In genomic region chr3:146250449-146251382, GRCh38 we compare ENCODE assay signal across 1 cellular context.
A peak's percentile ranks its signal among the peaks of the same experiment; 100 is the strongest.
TF ChIP-seq lines count a peak whose summit lies in the region.

Gene PLSCR4 (minus strand): TSS chr3:146251105. CDS start chr3:146222071, 29,034 bp downstream.

TF ChIP-seq in WTC11, 78 proteins besides CTCF, POLR2A, EP300 and RAD21 (continued from another document):
- no peak for TF ChIP-seq ATF2 (CRISPR knock-in tag; IDR thresholded peaks at IDR 0.05; ENCODE audit: borderline replicate concordance, low read depth)
- TF ChIP-seq USF2 (CRISPR knock-in tag; IDR thresholded peaks at IDR 0.05), result 0 out of 2 replicates have a peak, but pooled peaks have one; percentile 9
- no peak for TF ChIP-seq ZBTB43 (CRISPR knock-in tag; IDR thresholded peaks at IDR 0.05)
- no peak for TF ChIP-seq JAZF1 (CRISPR knock-in tag; IDR thresholded peaks at IDR 0.05)
- TF ChIP-seq TP53 (CRISPR knock-in tag; IDR thresholded peaks at IDR 0.05), result 0 out of 2 replicates have a peak, but pooled peaks have one; percentile 59
- TF ChIP-seq STAT6 (CRISPR knock-in tag; conservative IDR thresholded peaks at IDR 0.05; ENCODE audit: low read depth), result no peak
- TF ChIP-seq TEAD4 (CRISPR knock-in tag; IDR thresholded peaks at IDR 0.05), result no peak
- no peak for TF ChIP-seq SOX15 (CRISPR knock-in tag; IDR thresholded peaks at IDR 0.05)
- TF ChIP-seq SMAD4 (CRISPR knock-in tag; IDR thresholded peaks at IDR 0.05), result no peak
- no peak for TF ChIP-seq E2F1 (CRISPR knock-in tag; IDR thresholded peaks at IDR 0.05)
- 0 out of 2 replicates have a peak, but pooled peaks have one; percentile 14 for TF ChIP-seq HMGXB4 (CRISPR knock-in tag; IDR thresholded peaks at IDR 0.05)
- no peak for TF ChIP-seq ETV6 (CRISPR knock-in tag; IDR thresholded peaks at IDR 0.05)
- no peak for TF ChIP-seq GTF2I (CRISPR knock-in tag; conservative IDR thresholded peaks at IDR 0.05)
- TF ChIP-seq SMAD3 (CRISPR knock-in tag; IDR thresholded peaks at IDR 0.05; ENCODE audit: borderline replicate concordance), result no peak
- no peak for TF ChIP-seq ERG (CRISPR knock-in tag; IDR thresholded peaks at IDR 0.05)
- peak; percentile 78; the same call in 1 of the 2 replicates for TF ChIP-seq FOXP1 (CRISPR knock-in tag; IDR thresholded peaks at IDR 0.05; ENCODE audit: borderline replicate concordance)
- peak; percentile 84; the same call in 1 of the 2 replicates for TF ChIP-seq ZNF138 (CRISPR knock-in tag; conservative IDR thresholded peaks at IDR 0.05)
- TF ChIP-seq ZNF263 (CRISPR knock-in tag; IDR thresholded peaks at IDR 0.05; ENCODE audit: low read depth), result no peak
- TF ChIP-seq ZNF532 (CRISPR knock-in tag; IDR thresholded peaks at IDR 0.05; ENCODE audit: borderline replicate concordance), result no peak
- TF ChIP-seq CREM (CRISPR knock-in tag; IDR thresholded peaks at IDR 0.05), result 0 out of 2 replicates have a peak, but pooled peaks have one; percentile 45
- no peak for TF ChIP-seq ATF1 (CRISPR knock-in tag; IDR thresholded peaks at IDR 0.05)
- 0 out of 2 replicates have a peak, but pooled peaks have one; percentile 28 for TF ChIP-seq E2F5 (CRISPR knock-in tag; IDR thresholded peaks at IDR 0.05)
- TF ChIP-seq CDX4 (CRISPR knock-in tag; IDR thresholded peaks at IDR 0.05; ENCODE audit: borderline replicate concordance), result no peak
- no peak for TF ChIP-seq TCF7 (CRISPR knock-in tag; IDR thresholded peaks at IDR 0.05; ENCODE audit: low read depth)
